17 cellular contexts compared by ENCODE assay signal in genomic region chr1:230768903-230769570, GRCh38. TPM values are rescaled to one million over a fixed set of nuclear protein-coding genes. Genes with fewer than 3 reads are reported as not detected.
A peak's percentile ranks its signal among the peaks of the same experiment; 100 is the strongest.
DNase-seq lines count a peak whose midpoint lies in the region; ATAC-seq and TF ChIP-seq lines count a peak whose summit lies in the region.
"Had no signal": no experiment of that assay in that cellular context is flagged by ENCODE, and none has a peak within 500 bp of the region (broad histone marks: within the 10 kb centered on the region; RNA-seq: fewer than 3 reads in every experiment).

No MANE protein-coding gene starts in this region.

- intact Hi-C loops in mammary epithelial cell (cut with micrococcal nuclease), result no loop called here

- TF ChIP-seq CTCF in mammary epithelial cell (conservative IDR thresholded peaks at IDR 0.05 in 1 of 2, IDR thresholded peaks at IDR 0.05 in 1 of 2; ENCODE audit: extremely low read depth in 1 of 2, insufficient read depth in 1 of 2, low read depth in 1 of 2, low read length in 2 of 2) (no peak), smooth muscle cell (IDR thresholded peaks at IDR 0.05; ENCODE audit: borderline replicate concordance, insufficient read depth, poor library complexity, severe bottlenecking) (no peak)

- H3K9ac ChIP-seq in mammary epithelial cell (ENCODE audit: insufficient read depth, low read length) (no peak overlapping the region), smooth muscle cell (ENCODE audit: low read depth) (no peak overlapping the region)

- H3K79me2 ChIP-seq in mammary epithelial cell (ENCODE audit: insufficient read depth, low read length), result no peaks in the 10 kb centered on the region
- H3K79me2 ChIP-seq in smooth muscle cell (ENCODE audit: low read depth), result no peaks in the 10 kb centered on the region

- no peak overlapping the region for H3K4me2 ChIP-seq in mammary epithelial cell (ENCODE audit: insufficient read depth, low read depth, low read length)
- H3K4me2 ChIP-seq in smooth muscle cell, result peak overlapping the region; percentile 22

- 60% methylated on average over 15 of the region's 15 CpGs for WGBS in mammary epithelial cell (ENCODE audit: low coverage, missing lambda C conversion rate)
- 76% methylated on average over 15 of the region's 15 CpGs for WGBS in smooth muscle cell (ENCODE audit: low lambda C conversion rate)

- H3K4me1 ChIP-seq in mammary epithelial cell (ENCODE audit: insufficient read depth, low read length) (peaks cover 9% of the 10 kb centered on the region), smooth muscle cell (ENCODE audit: low read depth) (no peaks in the 10 kb centered on the region)

- CTCF ChIA-PET in mammary epithelial cell (lab: Charles Lee; ENCODE audit: low non-redundant PET), result no interaction called here

- dilution Hi-C loops in mammary epithelial cell (cut with HindIII; ENCODE audit: low sequenced_read_pairs), result no loop called here

- H3K36me3 ChIP-seq in mammary epithelial cell (ENCODE audit: insufficient read depth, low read length), result no peaks in the 10 kb centered on the region
- H3K36me3 ChIP-seq in smooth muscle cell (ENCODE audit: low read depth), result no peaks in the 10 kb centered on the region
- H3K36me3 ChIP-seq: right atrium auricular region had no signal

- DNase-seq in H4 (ENCODE audit: low spot score) (peak; percentile 81), mammary epithelial cell (peak; percentile 58), kidney tubule cell (ENCODE audit: low spot score) (peak; percentile 37), smooth muscle cell (lab: John Stamatoyannopoulos, UW; ENCODE audit: unreplicated experiment) (no peak), amygdala (lab: John Stamatoyannopoulos, UW) (no peak), Ammon's horn (ENCODE audit: low spot score) (no peak)
- DNase-seq: activated CD8-positive, alpha-beta memory T cell treated with anti-CD3 and anti-CD28 coated beads for 24 hours; hypothalamus; MV-4-11; NCI-H446; substantia nigra; T1000 had no signal

- H3K27me3 ChIP-seq in mammary epithelial cell (ENCODE audit: insufficient read depth, low read length), result peaks cover 8% of the 10 kb centered on the region
- H3K27me3 ChIP-seq in smooth muscle cell (ENCODE audit: low read depth), result no peaks in the 10 kb centered on the region
- H3K27me3 ChIP-seq: right atrium auricular region had no signal

- H3K9me3 ChIP-seq in mammary epithelial cell (replicated peaks; ENCODE audit: insufficient read depth, low read length) (no peaks in the 10 kb centered on the region), smooth muscle cell (replicated peaks; ENCODE audit: low read depth) (no peaks in the 10 kb centered on the region)
- H3K9me3 ChIP-seq: right atrium auricular region had no signal

- no peaks in the 10 kb centered on the region for H3F3A ChIP-seq in smooth muscle cell (ENCODE audit: low read depth)

- H4K20me1 ChIP-seq in mammary epithelial cell (ENCODE audit: insufficient read depth, low read length) (no peaks in the 10 kb centered on the region), smooth muscle cell (ENCODE audit: low read depth) (no peaks in the 10 kb centered on the region)

- ATAC-seq in HG02759 (IDR thresholded peaks at IDR 0.05; ENCODE audit: unreplicated experiment), result no peak
- no peak for ATAC-seq in HG02678 (IDR thresholded peaks at IDR 0.05; ENCODE audit: unreplicated experiment)

- BruUV-seq in mammary epithelial cell (replicated peaks; lab: Mats Ljungman, UMichigan), result no TSS peak

- H3K4me3 ChIP-seq in mammary epithelial cell (replicated peaks in 1 of 3; ENCODE audit: insufficient read depth in 1 of 3, low read depth in 2 of 3, low read length in 3 of 3) (no peak overlapping the region), smooth muscle cell (no peak overlapping the region)
- H3K4me3 ChIP-seq: right atrium auricular region had no signal

- H2AFZ ChIP-seq in mammary epithelial cell (ENCODE audit: low read depth, low read length), result no peak overlapping the region
- H2AFZ ChIP-seq in smooth muscle cell (ENCODE audit: low read depth), result no peak overlapping the region

- H3K27ac ChIP-seq in mammary epithelial cell (ENCODE audit: insufficient read depth, low read depth, low read length) (no peak overlapping the region), smooth muscle cell (ENCODE audit: low read depth) (peak overlapping the region; percentile 56)
- H3K27ac ChIP-seq: RWPE1 had no signal

- in situ Hi-C loops in mammary epithelial cell (cut with MboI; ENCODE audit: low sequenced_read_pairs in 2 of 2), result no loop called here

RNA-seq across cellular contexts. Expression of gene CAPN9, which starts 21.8 kb away (rescaled TPM):
- 0.50 TPM in 1 of 2 replicates, not detected in the other for total RNA-seq in H4 (2014; rRNA removed; shearing (Covaris generic))
- total RNA-seq in mammary epithelial cell, result not detected
- not detected for polyA plus RNA-seq in mammary epithelial cell
- not detected for polyA minus RNA-seq in mammary epithelial cell
- not detected in 2 replicates for total RNA-seq in smooth muscle cell
- polyA plus RNA-seq in smooth muscle cell, result not detected in 2 replicates
- total RNA-seq: lung microvascular endothelial cell, right atrium auricular region had no signal

RNA-seq across cellular contexts. Expression of gene AGT, which starts 55.1 kb away (rescaled TPM):
- total RNA-seq in H4 (2014; rRNA removed; shearing (Covaris generic)), result 66.1 and 72.7 TPM in 2 replicates
- total RNA-seq in mammary epithelial cell (under 1 TPM in 1 of 2 donors, not detected in 1; 0.17 TPM), smooth muscle cell (0.09 and 0.31 TPM in 2 replicates)
- polyA plus RNA-seq in mammary epithelial cell (not detected), smooth muscle cell (1.9 and 3.0 TPM in 2 replicates)
- polyA minus RNA-seq in mammary epithelial cell, result not detected
- total RNA-seq: lung microvascular endothelial cell had no signal

Comparison
In these comparisons a context has a peak if more than half of its experiments do, and no peak if none do; other contexts are left out.
1. DNase-seq: peak in H4 (single experiment), mammary epithelial cell (single experiment) and kidney tubule cell (single experiment); none in smooth muscle cell (single experiment), amygdala (0 of 56) and Ammon's horn (single experiment).
2. RNA of gene AGT, which starts 55.1 kb away (total RNA-seq): 66.1 to 72.7 TPM in H4; 0.09 to 0.31 TPM in smooth muscle cell and 0.17 TPM in mammary epithelial cell; every median in the first group is over 10 times any median in the second.